Comparison of ENCODE assay signal across 9 cellular contexts in genomic region chr15:33994005-33994615, GRCh38. TPM values are rescaled to one million over a fixed set of nuclear protein-coding genes. Genes with fewer than 3 reads are reported as not detected.
DNase-seq lines count a peak whose midpoint lies in the region; ATAC-seq and TF ChIP-seq lines count a peak whose summit lies in the region.
"Had no signal": no experiment of that assay in that cellular context is flagged by ENCODE, and none has a peak within 500 bp of the region (broad histone marks: within the 10 kb centered on the region; RNA-seq: fewer than 3 reads in every experiment).

No MANE protein-coding gene starts in this region.

- no peaks in the 10 kb centered on the region for H3K4me1 Mint-ChIP-seq in glutamatergic neuron (ENCODE audit: low read depth, unreplicated experiment)

- H3K36me3 Mint-ChIP-seq in glutamatergic neuron (ENCODE audit: unreplicated experiment): no peaks in the 10 kb centered on the region

- H3K9me3 ChIP-seq in SJSA1 (replicated peaks): no peaks in the 10 kb centered on the region
- H3K9me3 ChIP-seq: mucosa of descending colon had no signal

- no peak overlapping the region for H3K27ac Mint-ChIP-seq in glutamatergic neuron (ENCODE audit: unreplicated experiment)

- H3K27me3 ChIP-seq in SJSA1 (replicated peaks): no peaks in the 10 kb centered on the region

- intact Hi-C loops in Right ventricle myocardium inferior (cut with DNase I): no loop called here

- H3K27me3 Mint-ChIP-seq in glutamatergic neuron (ENCODE audit: unreplicated experiment): no peaks in the 10 kb centered on the region

- no peak overlapping the region for H3K27ac ChIP-seq in SJSA1

- TF ChIP-seq CTCF in glutamatergic neuron (IDR thresholded peaks at IDR 0.05; ENCODE audit: partially characterized antibody, unreplicated experiment): no peak

- H3K36me3 ChIP-seq in SJSA1: no peaks in the 10 kb centered on the region

- no peak overlapping the region for H3K4me3 Mint-ChIP-seq in glutamatergic neuron (ENCODE audit: unreplicated experiment)

- H3K4me3 ChIP-seq in SJSA1: no peak overlapping the region
- H3K4me3 ChIP-seq: mucosa of descending colon had no signal

- DNase-seq in DMS114 treated with DMSO at 0.1 percent for 48 hours (lab: John Stamatoyannopoulos, UW; ENCODE audit: unreplicated experiment): peak; percentile 31
- DNase-seq in HCEC 1CT: peak; percentile 29
- DNase-seq in SJSA1 (ENCODE audit: low read depth in 1 of 2, low spot score in 2 of 2): peak; percentile 27 to 51
- peak; percentile 44 for DNase-seq in glutamatergic neuron
- DNase-seq in Right ventricle myocardium inferior (ENCODE audit: missing footprints): no peak

- no peaks in the 10 kb centered on the region for H3K4me1 ChIP-seq in SJSA1 (replicated peaks)

- no peaks in the 10 kb centered on the region for H3K9me3 Mint-ChIP-seq in glutamatergic neuron (ENCODE audit: unreplicated experiment)

- ATAC-seq in HG02571 (IDR thresholded peaks at IDR 0.05; ENCODE audit: unreplicated experiment) (no peak), GM19395 (IDR thresholded peaks at IDR 0.05; ENCODE audit: unreplicated experiment) (no peak), HG03521 (IDR thresholded peaks at IDR 0.05; ENCODE audit: unreplicated experiment) (no peak), Right ventricle myocardium inferior (no peak)
- ATAC-seq: mucosa of descending colon had no signal

RNA-seq across cellular contexts. Expression of gene CHRM5, which starts 25.8 kb away (rescaled TPM):
- 0.11 TPM in 1 of 2 replicates, not detected in the other for total RNA-seq in SJSA1 (2014; rRNA removed; shearing (Covaris generic))
- total RNA-seq in glutamatergic neuron (ENCODE audit: unreplicated experiment): not detected
- not detected for total RNA-seq in Right ventricle myocardium inferior
- total RNA-seq: mucosa of descending colon had no signal

RNA-seq across cellular contexts. Expression of gene AVEN, which starts 44.9 kb away (rescaled TPM):
- total RNA-seq in SJSA1 (2014; rRNA removed; shearing (Covaris generic)): 62.7 and 77.4 TPM in 2 replicates
- total RNA-seq in glutamatergic neuron (ENCODE audit: unreplicated experiment) (13.8 TPM), Right ventricle myocardium inferior (29.0 TPM)
